Comparison of ENCODE assay signal across 16 cellular contexts in genomic region chr15:69140306-69140705, GRCh38. TPM values are rescaled to one million over a fixed set of nuclear protein-coding genes. Genes with fewer than 3 reads are reported as not detected.
DNase-seq lines count a peak whose midpoint lies in the region; ATAC-seq and TF ChIP-seq lines count a peak whose summit lies in the region.
"Had no signal": no experiment of that assay in that cellular context is flagged by ENCODE, and none has a peak within 500 bp of the region (broad histone marks: within the 10 kb centered on the region; RNA-seq: fewer than 3 reads in every experiment).

No MANE protein-coding gene starts in this region.

- H3K9me3 ChIP-seq in MG63 (no peaks in the 10 kb centered on the region), A673 (ENCODE audit: low read depth, low read length, poor library complexity, severe bottlenecking) (no peaks in the 10 kb centered on the region)

- POLR2A ChIA-PET in A673 (lab: Charles Lee; ENCODE audit: low non-redundant PET) = no interaction called here

- H3K36me3 ChIP-seq in MG63 (no peaks in the 10 kb centered on the region), A673 (ENCODE audit: insufficient read depth, low read length, poor library complexity, severe bottlenecking) (no peaks in the 10 kb centered on the region)

- TF ChIP-seq CTCF in fibroblast of pulmonary artery (IDR thresholded peaks at IDR 0.05; ENCODE audit: low read length, missing control alignments) (no peak), A673 (conservative IDR thresholded peaks at IDR 0.05; ENCODE audit: low read depth, low read length) (no peak)

- peaks cover 5% of the 10 kb centered on the region for H3K4me1 ChIP-seq in A673 (ENCODE audit: insufficient read depth, low read length, poor library complexity, severe bottlenecking)

- H3K27me3 ChIP-seq in MG63 (peaks cover 11% of the 10 kb centered on the region), A673 (replicated peaks; ENCODE audit: insufficient read depth, low read depth, low read length, poor library complexity) (no peaks in the 10 kb centered on the region)

- CTCF ChIA-PET in A673 (lab: Charles Lee) = no interaction called here

- ATAC-seq in HG03457 (IDR thresholded peaks at IDR 0.05; ENCODE audit: unreplicated experiment) = no peak

- intact Hi-C loops in A673 (cut with micrococcal nuclease; ENCODE audit: unreplicated experiment) = no loop called here

- no peak overlapping the region for H3K27ac ChIP-seq in A673 (ENCODE audit: low read depth, low read length, poor library complexity, severe bottlenecking)

- BruUV-seq in A673 (replicated peaks; lab: Mats Ljungman, UMichigan) = no TSS peak

- no peak overlapping the region for H3K4me3 ChIP-seq in MG63
- no peak overlapping the region for H3K4me3 ChIP-seq in fibroblast of pulmonary artery (replicated peaks; ENCODE audit: low read depth, low read length)
- H3K4me3 ChIP-seq in A673 (ENCODE audit: low read depth, low read length, poor library complexity, severe bottlenecking) = no peak overlapping the region

- DNase-seq in DMS 273 (lab: John Stamatoyannopoulos, UW; ENCODE audit: unreplicated experiment) (peak; percentile 91), MG63 (peak; percentile 76), NCI-H524 treated with DMSO at 0.1 percent for 48 hours (lab: John Stamatoyannopoulos, UW) (peak; percentile 44), fibroblast of pulmonary artery (ENCODE audit: low read depth) (peak; percentile 36), DMS79 (lab: John Stamatoyannopoulos, UW) (no peak), A673 (ENCODE audit: low spot score) (no peak)
- no peak for DNase-seq in activated CD4-positive, alpha-beta T cell treated with anti-CD3 and anti-CD28 coated beads for 4 hours
- DNase-seq: AML-193; CD4-positive, alpha-beta T cell; H9; Kasumi-1; MV-4-11; NCI-H146; NCI-H526; SHP77 treated with DMSO at 0.1 percent for 48 hours had no signal

RNA-seq across cellular contexts. Expression of gene GLCE, which starts 20.1 kb away (rescaled TPM):
- 12.2 and 21.4 TPM in 2 replicates for total RNA-seq in MG63 (2014; rRNA removed; shearing (Covaris generic); ENCODE audit: low replicate concordance)
- total RNA-seq in A673 (2021) = 41.9 and 44.6 TPM in 2 replicates

Comparison
In these comparisons a context has a peak if more than half of its experiments do, and no peak if none do; other contexts are left out.
1. DNase-seq: peak in DMS 273 (single experiment), MG63 (single experiment), NCI-H524 treated with DMSO at 0.1 percent for 48 hours (single experiment) and fibroblast of pulmonary artery (single experiment); none in activated CD4-positive, alpha-beta T cell treated with anti-CD3 and anti-CD28 coated beads for 4 hours (0 of 2), DMS79 (single experiment) and A673 (single experiment).